In genomic region chr1:226634156-226634588, GRCh38 we compare ENCODE assay signal across 8 cellular contexts.
DNase-seq lines count a peak whose midpoint lies in the region; ATAC-seq and TF ChIP-seq lines count a peak whose summit lies in the region.

No MANE protein-coding gene starts in this region.

- H3K4me3 Mint-ChIP-seq in GM23338, result no peak overlapping the region
- H3K4me3 Mint-ChIP-seq in T-helper 2 cell treated with Interferon-gamma antibody and Interleukin-4, amounts not matched to agents 5 μg/mL and 100 μg/mL, for 36 hours, result peak overlapping the region; percentile 44

- H3K4me2 ChIP-seq in GM23338 (no peak overlapping the region), hepatocyte (no peak overlapping the region), smooth muscle cell (no peak overlapping the region)

- H3K27ac ChIP-seq in GM23338 (ENCODE audit: low read depth), result no peak overlapping the region
- no peak overlapping the region for H3K27ac ChIP-seq in hepatocyte
- H3K27ac ChIP-seq in smooth muscle cell (ENCODE audit: low read depth), result no peak overlapping the region

- H3K27me3 ChIP-seq in GM23338 (ENCODE audit: insufficient read depth) (no peaks in the 10 kb centered on the region), MG63 (no peaks in the 10 kb centered on the region), hepatocyte (no peaks in the 10 kb centered on the region), smooth muscle cell (ENCODE audit: low read depth) (no peaks in the 10 kb centered on the region)

- peaks cover 11% of the 10 kb centered on the region for H3K27me3 Mint-ChIP-seq in GM23338 (ENCODE audit: insufficient read depth, low read depth, poor library complexity)
- no peaks in the 10 kb centered on the region for H3K27me3 Mint-ChIP-seq in T-helper 2 cell treated with Interferon-gamma antibody and Interleukin-4, amounts not matched to agents 5 μg/mL and 100 μg/mL, for 36 hours (ENCODE audit: low read depth)

- ATAC-seq in GM23338 (peak; percentile 86), HG03457 (IDR thresholded peaks at IDR 0.05; ENCODE audit: unreplicated experiment) (no peak)

- TF ChIP-seq CTCF in GM23338 (conservative IDR thresholded peaks at IDR 0.05; ENCODE audit: low read depth in 2 of 2), result peak; percentile 90 to 99
- TF ChIP-seq CTCF in hepatocyte (IDR thresholded peaks at IDR 0.05; ENCODE audit: poor library complexity), result peak; percentile 94
- peak; percentile 98 for TF ChIP-seq CTCF in smooth muscle cell (IDR thresholded peaks at IDR 0.05; ENCODE audit: borderline replicate concordance, insufficient read depth, poor library complexity, severe bottlenecking)

- H4K20me1 ChIP-seq in GM23338 (replicated peaks; ENCODE audit: insufficient read depth) (no peaks in the 10 kb centered on the region), hepatocyte (ENCODE audit: insufficient read depth, poor library complexity, severe bottlenecking) (no peaks in the 10 kb centered on the region), smooth muscle cell (ENCODE audit: low read depth) (no peaks in the 10 kb centered on the region)

- DNase-seq in GM03348 (ENCODE audit: low spot score), result peak; percentile 90
- DNase-seq in GM23338 (ENCODE audit: low spot score), result peak; percentile 85
- DNase-seq in MG63, result peak; percentile 66
- DNase-seq in T-helper 2 cell treated with Interferon-gamma antibody and Interleukin-4, amounts not matched to agents 5 μg/mL and 100 μg/mL, for 36 hours (ENCODE audit: low spot score), result peak; percentile 68
- peak in 52 of 58 donors; percentile 27 to 92 (median 62) for DNase-seq in anterior cingulate cortex (lab: John Stamatoyannopoulos, UW)
- DNase-seq in hepatocyte (ENCODE audit: low spot score), result peak; percentile 86
- DNase-seq in smooth muscle cell (lab: John Stamatoyannopoulos, UW; ENCODE audit: unreplicated experiment), result peak; percentile 50

- no peak overlapping the region for H2AFZ ChIP-seq in GM23338
- no peak overlapping the region for H2AFZ ChIP-seq in hepatocyte
- no peak overlapping the region for H2AFZ ChIP-seq in smooth muscle cell (ENCODE audit: low read depth)

- H3K9me2 ChIP-seq in GM23338 (ENCODE audit: insufficient read depth) (no peaks in the 10 kb centered on the region), hepatocyte (replicated peaks; ENCODE audit: insufficient read depth) (no peaks in the 10 kb centered on the region)

- WGBS in hepatocyte (ENCODE audit: low lambda C conversion rate, missing lambda C conversion rate), result 13% methylated on average over 7 of the region's 7 CpGs
- WGBS in smooth muscle cell (ENCODE audit: low lambda C conversion rate), result 18% methylated on average over 7 of the region's 7 CpGs

- H3K27ac Mint-ChIP-seq in GM23338, result no peak overlapping the region
- peak overlapping the region; percentile 75 for H3K27ac Mint-ChIP-seq in T-helper 2 cell treated with Interferon-gamma antibody and Interleukin-4, amounts not matched to agents 5 μg/mL and 100 μg/mL, for 36 hours

- peaks cover 4% of the 10 kb centered on the region; the same call in 1 of the 2 replicates for H3K4me1 ChIP-seq in GM23338 (ENCODE audit: insufficient read depth)
- H3K4me1 ChIP-seq in hepatocyte (ENCODE audit: insufficient read depth), result no peaks in the 10 kb centered on the region
- no peaks in the 10 kb centered on the region for H3K4me1 ChIP-seq in smooth muscle cell (ENCODE audit: low read depth)

- H3K4me1 Mint-ChIP-seq in GM23338, result peaks cover 23% of the 10 kb centered on the region
- H3K4me1 Mint-ChIP-seq in T-helper 2 cell treated with Interferon-gamma antibody and Interleukin-4, amounts not matched to agents 5 μg/mL and 100 μg/mL, for 36 hours (ENCODE audit: low read depth), result peaks cover 30% of the 10 kb centered on the region

- no peaks in the 10 kb centered on the region for H3K9me3 Mint-ChIP-seq in GM23338
- no peaks in the 10 kb centered on the region for H3K9me3 Mint-ChIP-seq in T-helper 2 cell treated with Interferon-gamma antibody and Interleukin-4, amounts not matched to agents 5 μg/mL and 100 μg/mL, for 36 hours

- no peak overlapping the region for H3K4me3 ChIP-seq in GM23338
- no peak overlapping the region for H3K4me3 ChIP-seq in MG63
- no peak overlapping the region for H3K4me3 ChIP-seq in hepatocyte
- no peak overlapping the region for H3K4me3 ChIP-seq in smooth muscle cell

- 0 out of 2 replicates have a peak, but pooled peaks cover 2% of the 10 kb centered on the region for H3F3A ChIP-seq in GM23338 (replicated peaks; ENCODE audit: low read depth)
- no peaks in the 10 kb centered on the region for H3F3A ChIP-seq in smooth muscle cell (ENCODE audit: low read depth)

- H3K79me2 ChIP-seq in GM23338 (replicated peaks; ENCODE audit: insufficient read depth) (no peaks in the 10 kb centered on the region), hepatocyte (no peaks in the 10 kb centered on the region), smooth muscle cell (ENCODE audit: low read depth) (no peaks in the 10 kb centered on the region)

- H3K36me3 ChIP-seq in GM23338 (ENCODE audit: insufficient read depth) (no peaks in the 10 kb centered on the region), MG63 (peaks cover 8% of the 10 kb centered on the region), hepatocyte (replicated peaks; ENCODE audit: insufficient read depth, low read depth) (no peaks in the 10 kb centered on the region), smooth muscle cell (ENCODE audit: low read depth) (no peaks in the 10 kb centered on the region)

- no peaks in the 10 kb centered on the region for H3K36me3 Mint-ChIP-seq in GM23338 (ENCODE audit: low read depth)
- H3K36me3 Mint-ChIP-seq in T-helper 2 cell treated with Interferon-gamma antibody and Interleukin-4, amounts not matched to agents 5 μg/mL and 100 μg/mL, for 36 hours (ENCODE audit: low read depth), result peaks cover 33% of the 10 kb centered on the region

- no peak overlapping the region for H3K9ac ChIP-seq in smooth muscle cell (ENCODE audit: low read depth)

- H3K9me3 ChIP-seq in MG63 (no peaks in the 10 kb centered on the region), hepatocyte (ENCODE audit: low read depth) (no peaks in the 10 kb centered on the region), smooth muscle cell (replicated peaks; ENCODE audit: low read depth) (no peaks in the 10 kb centered on the region)

TF ChIP-seq in GM23338, 12 proteins besides CTCF, POLR2A, EP300 and RAD21 (continues in another document):
- TF ChIP-seq JUNB (IDR thresholded peaks at IDR 0.05; ENCODE audit: unreplicated experiment) (no peak), ZNF331 (CRISPR knock-in tag; IDR thresholded peaks at IDR 0.05; ENCODE audit: low read depth) (no peak)
- TF ChIP-seq, protein P1, sequence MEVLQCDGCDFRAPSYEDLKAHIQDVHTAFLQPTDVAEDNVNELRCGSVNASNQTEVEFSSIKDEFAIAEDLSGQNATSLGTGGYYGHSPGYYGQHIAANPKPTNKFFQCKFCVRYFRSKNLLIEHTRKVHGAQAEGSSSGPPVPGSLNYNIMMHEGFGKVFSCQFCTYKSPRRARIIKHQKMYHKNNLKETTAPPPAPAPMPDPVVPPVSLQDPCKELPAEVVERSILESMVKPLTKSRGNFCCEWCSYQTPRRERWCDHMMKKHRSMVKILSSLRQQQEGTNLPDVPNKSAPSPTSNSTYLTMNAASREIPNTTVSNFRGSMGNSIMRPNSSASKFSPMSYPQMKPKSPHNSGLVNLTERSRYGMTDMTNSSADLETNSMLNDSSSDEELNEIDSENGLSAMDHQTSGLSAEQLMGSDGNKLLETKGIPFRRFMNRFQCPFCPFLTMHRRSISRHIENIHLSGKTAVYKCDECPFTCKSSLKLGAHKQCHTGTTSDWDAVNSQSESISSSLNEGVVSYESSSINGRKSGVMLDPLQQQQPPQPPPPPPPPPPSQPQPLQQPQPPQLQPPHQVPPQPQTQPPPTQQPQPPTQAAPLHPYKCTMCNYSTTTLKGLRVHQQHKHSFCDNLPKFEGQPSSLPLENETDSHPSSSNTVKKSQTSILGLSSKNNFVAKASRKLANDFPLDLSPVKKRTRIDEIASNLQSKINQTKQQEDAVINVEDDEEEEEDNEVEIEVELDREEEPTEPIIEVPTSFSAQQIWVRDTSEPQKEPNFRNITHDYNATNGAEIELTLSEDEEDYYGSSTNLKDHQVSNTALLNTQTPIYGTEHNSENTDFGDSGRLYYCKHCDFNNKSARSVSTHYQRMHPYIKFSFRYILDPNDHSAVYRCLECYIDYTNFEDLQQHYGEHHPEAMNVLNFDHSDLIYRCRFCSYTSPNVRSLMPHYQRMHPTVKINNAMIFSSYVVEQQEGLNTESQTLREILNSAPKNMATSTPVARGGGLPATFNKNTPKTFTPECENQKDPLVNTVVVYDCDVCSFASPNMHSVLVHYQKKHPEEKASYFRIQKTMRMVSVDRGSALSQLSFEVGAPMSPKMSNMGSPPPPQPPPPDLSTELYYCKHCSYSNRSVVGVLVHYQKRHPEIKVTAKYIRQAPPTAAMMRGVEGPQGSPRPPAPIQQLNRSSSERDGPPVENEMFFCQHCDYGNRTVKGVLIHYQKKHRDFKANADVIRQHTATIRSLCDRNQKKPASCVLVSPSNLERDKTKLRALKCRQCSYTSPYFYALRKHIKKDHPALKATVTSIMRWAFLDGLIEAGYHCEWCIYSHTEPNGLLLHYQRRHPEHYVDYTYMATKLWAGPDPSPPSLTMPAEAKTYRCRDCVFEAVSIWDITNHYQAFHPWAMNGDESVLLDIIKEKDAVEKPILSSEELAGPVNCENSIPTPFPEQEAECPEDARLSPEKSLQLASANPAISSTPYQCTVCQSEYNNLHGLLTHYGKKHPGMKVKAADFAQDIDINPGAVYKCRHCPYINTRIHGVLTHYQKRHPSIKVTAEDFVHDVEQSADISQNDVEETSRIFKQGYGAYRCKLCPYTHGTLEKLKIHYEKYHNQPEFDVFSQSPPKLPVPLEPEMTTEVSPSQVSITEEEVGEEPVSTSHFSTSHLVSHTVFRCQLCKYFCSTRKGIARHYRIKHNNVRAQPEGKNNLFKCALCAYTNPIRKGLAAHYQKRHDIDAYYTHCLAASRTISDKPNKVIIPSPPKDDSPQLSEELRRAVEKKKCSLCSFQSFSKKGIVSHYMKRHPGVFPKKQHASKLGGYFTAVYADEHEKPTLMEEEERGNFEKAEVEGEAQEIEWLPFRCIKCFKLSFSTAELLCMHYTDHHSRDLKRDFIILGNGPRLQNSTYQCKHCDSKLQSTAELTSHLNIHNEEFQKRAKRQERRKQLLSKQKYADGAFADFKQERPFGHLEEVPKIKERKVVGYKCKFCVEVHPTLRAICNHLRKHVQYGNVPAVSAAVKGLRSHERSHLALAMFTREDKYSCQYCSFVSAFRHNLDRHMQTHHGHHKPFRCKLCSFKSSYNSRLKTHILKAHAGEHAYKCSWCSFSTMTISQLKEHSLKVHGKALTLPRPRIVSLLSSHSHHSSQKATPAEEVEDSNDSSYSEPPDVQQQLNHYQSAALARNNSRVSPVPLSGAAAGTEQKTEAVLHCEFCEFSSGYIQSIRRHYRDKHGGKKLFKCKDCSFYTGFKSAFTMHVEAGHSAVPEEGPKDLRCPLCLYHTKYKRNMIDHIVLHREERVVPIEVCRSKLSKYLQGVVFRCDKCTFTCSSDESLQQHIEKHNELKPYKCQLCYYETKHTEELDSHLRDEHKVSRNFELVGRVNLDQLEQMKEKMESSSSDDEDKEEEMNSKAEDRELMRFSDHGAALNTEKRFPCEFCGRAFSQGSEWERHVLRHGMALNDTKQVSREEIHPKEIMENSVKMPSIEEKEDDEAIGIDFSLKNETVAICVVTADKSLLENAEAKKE (CRISPR knock-in tag; IDR thresholded peaks at IDR 0.05), result no peak
